Comparison of ENCODE assay signal across 17 cellular contexts in the genomic region with DNA sequence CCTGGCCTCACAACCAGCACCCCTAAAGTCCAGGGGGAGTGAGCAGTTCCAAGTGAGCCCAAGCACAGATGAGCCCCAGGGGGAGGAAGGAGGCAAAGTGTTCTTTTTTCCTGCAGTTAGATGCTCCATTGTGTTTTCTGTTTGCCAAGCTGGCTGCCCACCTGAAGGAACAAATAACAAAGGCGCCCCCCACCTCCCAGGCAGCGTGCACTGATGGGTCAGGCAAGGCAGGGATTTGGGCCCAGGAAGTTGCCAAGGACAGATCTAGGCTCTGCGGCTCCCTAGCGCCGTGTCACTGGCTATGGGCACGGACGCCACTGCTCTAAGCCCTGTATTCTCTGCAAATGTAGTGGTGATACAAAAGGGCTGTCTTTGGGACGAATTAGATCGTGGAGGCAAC. TPM values are rescaled to one million over a fixed set of nuclear protein-coding genes. Genes with fewer than 3 reads are reported as not detected.
DNase-seq lines count a peak whose midpoint lies in the region; ATAC-seq and TF ChIP-seq lines count a peak whose summit lies in the region.
"Had no signal": no experiment of that assay in that cellular context is flagged by ENCODE, and none has a peak within 500 bp of the region (broad histone marks: within the 10 kb centered on the region; RNA-seq: fewer than 3 reads in every experiment).

No MANE protein-coding gene starts in this region.

- H3K9ac ChIP-seq in smooth muscle cell (ENCODE audit: low read depth): no peak overlapping the region
- H3K9ac ChIP-seq: BLaER1 treated with 17β-estradiol and CSF1 and Interleukin-3, amounts not matched to agents 10 nM and 100 nM had no signal

- H3K4me2 ChIP-seq in smooth muscle cell: no peak overlapping the region

- H3K4me3 ChIP-seq in coronary artery (no peak overlapping the region), smooth muscle cell (no peak overlapping the region)
- H3K4me3 ChIP-seq: BLaER1 treated with 17β-estradiol and CSF1 and Interleukin-3, amounts not matched to agents 10 nM and 100 nM had no signal

- ATAC-seq in left cardiac atrium (no peak), HG03354 (IDR thresholded peaks at IDR 0.05; ENCODE audit: poor library complexity, severe bottlenecking, unreplicated experiment) (no peak)

- no peaks in the 10 kb centered on the region for H3K79me2 ChIP-seq in smooth muscle cell (ENCODE audit: low read depth)

- peaks cover 23% of the 10 kb centered on the region for H3F3A ChIP-seq in smooth muscle cell (ENCODE audit: low read depth)

- no peaks in the 10 kb centered on the region for H3K9me3 ChIP-seq in smooth muscle cell (replicated peaks; ENCODE audit: low read depth)
- H3K9me3 ChIP-seq: BE2C had no signal

- no peaks in the 10 kb centered on the region for H3K27me3 ChIP-seq in smooth muscle cell (ENCODE audit: low read depth)
- H3K27me3 ChIP-seq: BE2C; BLaER1 treated with 17β-estradiol and CSF1 and Interleukin-3, amounts not matched to agents 10 nM and 100 nM had no signal

- TF ChIP-seq CTCF in coronary artery (IDR thresholded peaks at IDR 0.05) (no peak), smooth muscle cell (IDR thresholded peaks at IDR 0.05; ENCODE audit: borderline replicate concordance, insufficient read depth, poor library complexity, severe bottlenecking) (no peak), GM20000 (IDR thresholded peaks at IDR 0.05; ENCODE audit: extremely low read depth, missing control alignments) (no peak)

- no peaks in the 10 kb centered on the region for H4K20me1 ChIP-seq in smooth muscle cell (ENCODE audit: low read depth)
- H4K20me1 ChIP-seq: BLaER1 treated with 17β-estradiol and CSF1 and Interleukin-3, amounts not matched to agents 10 nM and 100 nM had no signal

- no peaks in the 10 kb centered on the region for H3K4me1 ChIP-seq in smooth muscle cell (ENCODE audit: low read depth)
- H3K4me1 ChIP-seq: BE2C had no signal

- no peak overlapping the region for H2AFZ ChIP-seq in smooth muscle cell (ENCODE audit: low read depth)

- peak; percentile 50 for DNase-seq in cardiac septum (ENCODE audit: low spot score)
- no peak for DNase-seq in left cardiac atrium
- DNase-seq in coronary artery (ENCODE audit: low spot score): peak; percentile 61
- no peak for DNase-seq in smooth muscle cell (lab: John Stamatoyannopoulos, UW; ENCODE audit: unreplicated experiment)
- no peak for DNase-seq in GM20000 (ENCODE audit: low spot score)
- DNase-seq: BE2C; CD4-positive, alpha-beta T cell; CD8-positive, alpha-beta memory T cell; DMS53; DMS79 treated with DMSO at 0.1 percent for 48 hours; GF-D8; H7; HCEC 1CT had no signal

- whole genome bisulfite sequencing in smooth muscle cell (ENCODE audit: low lambda C conversion rate): 95% methylated on average over 9 of the region's 9 CpGs

- intact Hi-C loops in cardiac septum (cut with DNase I): no loop called here
- intact Hi-C loops in left cardiac atrium (cut with DNase I): no loop called here

- no peaks in the 10 kb centered on the region for H3K36me3 ChIP-seq in smooth muscle cell (ENCODE audit: low read depth)
- H3K36me3 ChIP-seq: BE2C; BLaER1 treated with 17β-estradiol and CSF1 and Interleukin-3, amounts not matched to agents 10 nM and 100 nM had no signal

- H3K27ac ChIP-seq in coronary artery (no peak overlapping the region), smooth muscle cell (ENCODE audit: low read depth) (peak overlapping the region; percentile 96)
- H3K27ac ChIP-seq: 22Rv1; BLaER1 treated with 17β-estradiol and CSF1 and Interleukin-3, amounts not matched to agents 10 nM and 100 nM had no signal

RNA-seq across cellular contexts. Expression of gene FGF1, which starts 21.8 kb away (rescaled TPM):
- total RNA-seq in cardiac septum (70.2 TPM), left cardiac atrium (10 to 100 TPM; 33.9 to 39.9 TPM), smooth muscle cell (36.5 and 111 TPM in 2 replicates)
- polyA plus RNA-seq in smooth muscle cell: 50.2 and 91.7 TPM in 2 replicates
- total RNA-seq: CD4-positive, alpha-beta T cell; CD8-positive, alpha-beta memory T cell had no signal
- polyA plus RNA-seq: CD14-positive monocyte; CD8-positive, alpha-beta memory T cell had no signal

Comparison
In these comparisons a context has a peak if more than half of its experiments do, and no peak if none do; other contexts are left out.
1. DNase-seq: peak in cardiac septum (single experiment) and coronary artery (single experiment); none in left cardiac atrium (single experiment), smooth muscle cell (single experiment) and GM20000 (single experiment).